Comparison of ENCODE assay signal across 11 cellular contexts in the genomic region with DNA sequence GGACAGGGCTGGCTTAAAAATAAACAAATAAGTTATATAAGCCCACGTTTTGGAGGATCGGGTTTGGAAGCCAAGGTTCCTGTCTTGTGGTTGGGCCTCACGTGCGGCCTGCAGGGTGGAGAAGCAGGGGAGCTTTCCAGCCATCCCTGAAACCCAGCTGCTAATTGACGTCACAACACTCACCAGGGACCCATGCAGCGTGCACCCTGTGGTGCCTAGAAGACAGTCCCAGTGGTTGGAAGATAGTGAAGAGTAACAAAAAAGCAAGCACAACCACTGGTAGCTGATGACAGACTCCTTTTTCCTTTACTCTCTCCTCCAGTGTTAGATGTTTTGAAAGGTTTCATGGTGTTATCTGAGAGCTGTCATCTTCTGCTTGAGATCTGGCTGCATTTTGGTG.
DNase-seq lines count a peak whose midpoint lies in the region; ATAC-seq and TF ChIP-seq lines count a peak whose summit lies in the region.
"Had no signal": no experiment of that assay in that cellular context is flagged by ENCODE, and none has a peak within 500 bp of the region (broad histone marks: within the 10 kb centered on the region; RNA-seq: fewer than 3 reads in every experiment).

No MANE protein-coding gene starts in this region.

- no peak overlapping the region for H3K4me2 ChIP-seq in fibroblast of lung (ENCODE audit: extremely low read depth, insufficient read depth, low read length)
- no peak overlapping the region for H3K4me2 ChIP-seq in H9 (ENCODE audit: insufficient read depth, insufficient read length, low read length)

- no peak for TF ChIP-seq POLR2A in tibial nerve (IDR thresholded peaks at IDR 0.05)

- no peak for DNase-seq in activated naive CD4-positive, alpha-beta T cell treated with anti-CD3 and anti-CD28 coated beads for 36 hours
- no peak for DNase-seq in activated naive CD4-positive, alpha-beta T cell (lab: John Stamatoyannopoulos, UW)
- DNase-seq in fibroblast of lung (ENCODE audit: low read depth in 2 of 2) (peak in 1 of 2 donors; percentile 65), tibial nerve (ENCODE audit: low spot score in 2 of 2) (peak; percentile 35 to 50), H9 (no peak), DMS79 (lab: John Stamatoyannopoulos, UW) (no peak)
- no peak for DNase-seq in stimulated activated naive CD4-positive, alpha-beta T cell treated with Interleukin-2 at 50 U/mL for 16 hours (lab: John Stamatoyannopoulos, UW)
- DNase-seq: NCI-H187 treated with DMSO at 0.1 percent for 48 hours had no signal

- no peak overlapping the region for H2BK12ac ChIP-seq in H9 (ENCODE audit: insufficient read length, low read depth, low read length)

- peaks cover 15% of the 10 kb centered on the region for H3K4me1 ChIP-seq in fibroblast of lung (ENCODE audit: control insufficient read depth, extremely low read depth, insufficient read depth, low read length)
- peaks cover 0 to under 1% (median 0%) of the 10 kb centered on the region in 4 donors for H3K4me1 ChIP-seq in tibial nerve
- H3K4me1 ChIP-seq in H9 (ENCODE audit: insufficient read depth, low read length) = no peaks in the 10 kb centered on the region; the same call in 1 of the 2 replicates
- H3K4me1 ChIP-seq: adrenal gland had no signal

- H4K91ac ChIP-seq in H9 (ENCODE audit: insufficient read length, low read depth, low read length) = no peak overlapping the region

- intact Hi-C loops in activated naive CD4-positive, alpha-beta T cell treated with anti-CD3 and anti-CD28 coated beads for 36 hours (cut with micrococcal nuclease) = loop anchor here (1.0 kb wide), 3 partner anchors 14 to 91 kb away; no protein-coding TSS in a partner anchor

- no peak overlapping the region for H4K8ac ChIP-seq in H9 (replicated peaks; ENCODE audit: insufficient read length, low read depth, low read length)

- no peak overlapping the region for H3K4me3 ChIP-seq in fibroblast of lung (replicated peaks in 1 of 4; ENCODE audit: control extremely low read depth in 1 of 4, insufficient read depth in 1 of 4, low read depth in 3 of 4, low read length in 4 of 4)
- no peak overlapping the region for H3K4me3 ChIP-seq in tibial nerve
- H3K4me3 ChIP-seq: adrenal gland had no signal

- no peak overlapping the region for H3K18ac ChIP-seq in H9 (ENCODE audit: insufficient read length, low read depth, low read length)

- no peak overlapping the region for H3K14ac ChIP-seq in H9 (ENCODE audit: insufficient read depth, low read length)

- H4K20me1 ChIP-seq in fibroblast of lung (ENCODE audit: control insufficient read depth, extremely low read depth, insufficient read depth, low read length) (no peaks in the 10 kb centered on the region), H9 (ENCODE audit: control insufficient read depth, insufficient read depth, insufficient read length) (no peaks in the 10 kb centered on the region)

- peaks cover 16% of the 10 kb centered on the region for H3K4me1 Mint-ChIP-seq in activated naive CD4-positive, alpha-beta T cell treated with anti-CD3 and anti-CD28 coated beads for 36 hours (ENCODE audit: low read depth)
- peaks cover 5 to 13% of the 10 kb centered on the region in 2 experiments for H3K4me1 Mint-ChIP-seq in H9

- no peak overlapping the region for H2BK15ac ChIP-seq in H9 (ENCODE audit: low read depth, low read length)

- H2AFZ ChIP-seq in fibroblast of lung (ENCODE audit: low read length) (no peak overlapping the region), H9 (ENCODE audit: low read length) (no peak overlapping the region)

- H3K27me3 Mint-ChIP-seq in activated naive CD4-positive, alpha-beta T cell treated with anti-CD3 and anti-CD28 coated beads for 36 hours (ENCODE audit: low read depth) = peaks cover 1% of the 10 kb centered on the region
- H3K27me3 Mint-ChIP-seq in H9 (ENCODE audit: low read depth) = no peaks in the 10 kb centered on the region

- no peaks in the 10 kb centered on the region for H3K79me2 ChIP-seq in fibroblast of lung (ENCODE audit: control insufficient read depth, insufficient read depth, low read length)
- H3K79me2 ChIP-seq in H9 (ENCODE audit: insufficient read depth, low read length) = no peaks in the 10 kb centered on the region

- 65 to 70% methylated on average over 6 of the region's 6 CpGs for WGBS in tibial nerve, 2 donors
- no CpG with 5 or more reads among the region's 6 CpGs for WGBS in H9 (ENCODE audit: extremely low coverage, insufficient read length, low lambda C conversion rate)

- peak overlapping the region; percentile 59 for H3K27ac ChIP-seq in fibroblast of lung (ENCODE audit: insufficient read depth, low read length)
- H3K27ac ChIP-seq in tibial nerve = no peak overlapping the region
- H3K27ac ChIP-seq in H9 (ENCODE audit: insufficient read length, low read depth, low read length) = no peak overlapping the region
- H3K27ac ChIP-seq: adrenal gland had no signal

- TF ChIP-seq CTCF in fibroblast of lung (conservative IDR thresholded peaks at IDR 0.05 in 1 of 2, IDR thresholded peaks at IDR 0.05 in 1 of 2; ENCODE audit: low read depth in 1 of 2, low read length in 2 of 2) (no peak), tibial nerve (IDR thresholded peaks at IDR 0.05) (no peak), H9 (conservative IDR thresholded peaks at IDR 0.05) (no peak)

- H3K36me3 ChIP-seq in fibroblast of lung (ENCODE audit: control insufficient read depth, insufficient read depth, low read length) = no peaks in the 10 kb centered on the region
- H3K36me3 ChIP-seq in tibial nerve = no peaks in the 10 kb centered on the region
- H3K36me3 ChIP-seq: adrenal gland had no signal

- no peak overlapping the region for H2BK120ac ChIP-seq in H9 (ENCODE audit: low read depth, low read length, poor library complexity, severe bottlenecking)

- H3K56ac ChIP-seq in H9 (ENCODE audit: insufficient read length, low read depth, low read length) = no peak overlapping the region

- no peak overlapping the region for H4K5ac ChIP-seq in H9 (ENCODE audit: insufficient read length, low read depth, low read length)

- H3T11ph ChIP-seq in H9 (ENCODE audit: low read length) = no peak overlapping the region

- H2BK5ac ChIP-seq in H9 (ENCODE audit: insufficient read length, low read length) = no peak overlapping the region

- no peak overlapping the region for H3K4me3 Mint-ChIP-seq in activated naive CD4-positive, alpha-beta T cell treated with anti-CD3 and anti-CD28 coated beads for 36 hours
- no peak overlapping the region for H3K4me3 Mint-ChIP-seq in H9
- H3K4me3 Mint-ChIP-seq: WTC11 had no signal

- no peak overlapping the region for H2BK20ac ChIP-seq in H9 (ENCODE audit: low read depth, low read length, poor library complexity, severe bottlenecking)

- H3K9me3 ChIP-seq in fibroblast of lung (ENCODE audit: control insufficient read depth, insufficient read depth, low read depth, low read length) (no peaks in the 10 kb centered on the region), tibial nerve (no peaks in the 10 kb centered on the region), H9 (ENCODE audit: control insufficient read depth, low read depth, low read length) (no peaks in the 10 kb centered on the region)
- H3K9me3 ChIP-seq: adrenal gland had no signal

- peak in 1 of 2 donors; percentile 58 for TF ChIP-seq EP300 in tibial nerve (IDR thresholded peaks at IDR 0.05)

- H3K27ac Mint-ChIP-seq in activated naive CD4-positive, alpha-beta T cell treated with anti-CD3 and anti-CD28 coated beads for 36 hours = peak overlapping the region; percentile 60
- no peak overlapping the region for H3K27ac Mint-ChIP-seq in H9
- H3K27ac Mint-ChIP-seq: WTC11 had no signal

- no peak overlapping the region for H3K23ac ChIP-seq in H9 (ENCODE audit: insufficient read length, low read depth, low read length)

- no peaks in the 10 kb centered on the region for H3K27me3 ChIP-seq in fibroblast of lung (ENCODE audit: control insufficient read depth, insufficient read depth, low read length)
- H3K27me3 ChIP-seq in tibial nerve = no peaks in the 10 kb centered on the region
- H3K27me3 ChIP-seq in H9 (ENCODE audit: insufficient read depth, low read length) = no peaks in the 10 kb centered on the region
- H3K27me3 ChIP-seq: adrenal gland had no signal

- no peak overlapping the region for H2AK5ac ChIP-seq in H9 (ENCODE audit: insufficient read length, low read length)

- CTCF ChIA-PET in activated naive CD4-positive, alpha-beta T cell treated with anti-CD3 and anti-CD28 coated beads for 36 hours (lab: Charles Lee) = interaction anchor here (0.6 kb wide), 2 partner anchors 30 to 89 kb away, joined by 3 to 4 read pairs; no protein-coding TSS in a partner anchor

- no peak overlapping the region for H3K4ac ChIP-seq in H9 (ENCODE audit: low read depth, low read length)

- peak; percentile 5 for ATAC-seq in HG02973 (IDR thresholded peaks at IDR 0.05; ENCODE audit: unreplicated experiment)
- ATAC-seq: WTC11 had no signal

- no peaks in the 10 kb centered on the region for H3K23me2 ChIP-seq in H9 (ENCODE audit: insufficient read length, low read depth, low read length, poor library complexity, severe bottlenecking)

- H3K36me3 Mint-ChIP-seq in activated naive CD4-positive, alpha-beta T cell treated with anti-CD3 and anti-CD28 coated beads for 36 hours (ENCODE audit: low read depth) = no peaks in the 10 kb centered on the region
- H3K36me3 Mint-ChIP-seq in H9 (ENCODE audit: insufficient read depth in 1 of 3, low read depth in 3 of 3) = no peaks in the 10 kb centered on the region
- H3K36me3 Mint-ChIP-seq: WTC11 had no signal

- H3K9ac ChIP-seq in fibroblast of lung (ENCODE audit: insufficient read depth, low read length) (no peak overlapping the region), H9 (ENCODE audit: extremely low read depth, insufficient read length, low read length) (no peak overlapping the region)

- H3K9me3 Mint-ChIP-seq in activated naive CD4-positive, alpha-beta T cell treated with anti-CD3 and anti-CD28 coated beads for 36 hours = no peaks in the 10 kb centered on the region
- H3K9me3 Mint-ChIP-seq in H9 = peaks cover 0 to 2% of the 10 kb centered on the region in 2 experiments; a peak in 3 of 5 replicates

- H3K79me1 ChIP-seq in H9 (ENCODE audit: insufficient read depth, low read depth, low read length, poor library complexity, severe bottlenecking) = no peaks in the 10 kb centered on the region

Comparison
In these comparisons a context has a peak if more than half of its experiments do, and no peak if none do; other contexts are left out.
1. DNase-seq: peak in tibial nerve (2 of 2); none in activated naive CD4-positive, alpha-beta T cell treated with anti-CD3 and anti-CD28 coated beads for 36 hours (single experiment), activated naive CD4-positive, alpha-beta T cell (0 of 4), H9 (single experiment), DMS79 (single experiment) and stimulated activated naive CD4-positive, alpha-beta T cell treated with Interleukin-2 at 50 U/mL for 16 hours (single experiment).